23 cellular contexts compared by ENCODE assay signal in genomic region chr20:48298424-48298823, GRCh38.
DNase-seq lines count a peak whose midpoint lies in the region; FAIRE-seq and TF ChIP-seq lines count a peak whose summit lies in the region.
"Had no signal": no experiment of that assay in that cellular context is flagged by ENCODE, and none has a peak within 500 bp of the region (broad histone marks: within the 10 kb centered on the region; RNA-seq: fewer than 3 reads in every experiment).

No MANE protein-coding gene starts in this region.

- H3K4me3 ChIP-seq in HEK293 (ENCODE audit: low read depth, low read length): no peak overlapping the region
- no peak overlapping the region for H3K4me3 ChIP-seq in astrocyte (ENCODE audit: insufficient read depth, low read depth, low read length)
- H3K4me3 ChIP-seq in smooth muscle cell: no peak overlapping the region
- H3K4me3 ChIP-seq: BLaER1 treated with 17β-estradiol and CSF1 and Interleukin-3, amounts not matched to agents 10 nM and 100 nM; heart right ventricle; lung; thyroid gland had no signal

- H3K9me3 ChIP-seq in HEK293 (ENCODE audit: control insufficient read depth, insufficient read depth, low read depth, low read length): no peaks in the 10 kb centered on the region; the same call in 1 of the 2 replicates
- peaks cover 3% of the 10 kb centered on the region for H3K9me3 ChIP-seq in astrocyte (ENCODE audit: insufficient read depth, low read depth, low read length)
- H3K9me3 ChIP-seq in smooth muscle cell (replicated peaks; ENCODE audit: low read depth): no peaks in the 10 kb centered on the region
- H3K9me3 ChIP-seq: thyroid gland had no signal

- peaks cover 2% of the 10 kb centered on the region for H3K9me3 Mint-ChIP-seq in astrocyte (ENCODE audit: unreplicated experiment)
- H3K9me3 Mint-ChIP-seq: activated naive CD8-positive, alpha-beta T cell treated with anti-CD3 and anti-CD28 coated beads, Interleukin-2, amount 50 U/mL, for 24 hours; activated T-cell treated with anti-CD3 and anti-CD28 coated beads, Interleukin-2, amount 50 U/mL, for 24 hours; stimulated activated naive CD8-positive, alpha-beta T cell treated with anti-CD3 and anti-CD28 coated beads, Interleukin-15, Interleukin-2, amounts not matched to agents 100 ng/mL and 50 ng/mL, for 24 hours had no signal

- peak overlapping the region; percentile 60 for H3K4me2 ChIP-seq in astrocyte (ENCODE audit: low read length)
- H3K4me2 ChIP-seq in smooth muscle cell: no peak overlapping the region

- FAIRE-seq in astrocyte (lab: Jason Lieb, UNC): no peak

- CTCF ChIA-PET in HEK293 (lab: Yijun Ruan, JAX): interaction anchor here (0.6 to 4.4 kb wide), 3 partner anchors 68 to 322 kb away, joined by 3 to 50 read pairs (median 14); no protein-coding TSS in a partner anchor

- H3K27ac ChIP-seq in HEK293 (ENCODE audit: extremely low read depth, low read depth, low read length) (peak overlapping the region; percentile 50; the same call in 1 of the 2 replicates), astrocyte (ENCODE audit: low read depth, low read length) (peak overlapping the region; percentile 70), smooth muscle cell (ENCODE audit: low read depth) (peak overlapping the region; percentile 88)
- H3K27ac ChIP-seq: heart right ventricle, thyroid gland, VCaP had no signal

- H3K79me2 ChIP-seq in astrocyte (ENCODE audit: insufficient read depth, low read length) (no peaks in the 10 kb centered on the region), smooth muscle cell (ENCODE audit: low read depth) (no peaks in the 10 kb centered on the region)

- H2AFZ ChIP-seq in astrocyte (ENCODE audit: low read depth, low read length): no peak overlapping the region
- no peak overlapping the region for H2AFZ ChIP-seq in smooth muscle cell (ENCODE audit: low read depth)

- H3K4me1 ChIP-seq in HEK293 (ENCODE audit: control insufficient read depth, insufficient read depth, low read length) (peaks cover 10% of the 10 kb centered on the region), astrocyte (ENCODE audit: insufficient read depth, low read length) (peaks cover 39% of the 10 kb centered on the region), smooth muscle cell (ENCODE audit: low read depth) (peaks cover 16% of the 10 kb centered on the region)

- peaks cover 9% of the 10 kb centered on the region for H3K27me3 Mint-ChIP-seq in astrocyte (ENCODE audit: low read depth, unreplicated experiment)

- H3F3A ChIP-seq in smooth muscle cell (ENCODE audit: low read depth): peaks cover 19% of the 10 kb centered on the region

- H3K4me3 Mint-ChIP-seq in astrocyte (ENCODE audit: unreplicated experiment): no peak overlapping the region
- H3K4me3 Mint-ChIP-seq: activated naive CD8-positive, alpha-beta T cell treated with anti-CD3 and anti-CD28 coated beads, Interleukin-2, amount 50 U/mL, for 24 hours; activated T-cell treated with anti-CD3 and anti-CD28 coated beads, Interleukin-2, amount 50 U/mL, for 24 hours; stimulated activated naive CD8-positive, alpha-beta T cell treated with anti-CD3 and anti-CD28 coated beads, Interleukin-15, Interleukin-2, amounts not matched to agents 100 ng/mL and 50 ng/mL, for 24 hours had no signal

- intact Hi-C loops in posterior vena cava (cut with DNase I): loop anchor here in 1 of 2 donors (10.0 kb wide), 2 partner anchors 514 to 614 kb away; partner anchors contain the start of gene SULF2

- H3K27me3 ChIP-seq in astrocyte (ENCODE audit: insufficient read depth, low read length): no peaks in the 10 kb centered on the region
- H3K27me3 ChIP-seq in smooth muscle cell (ENCODE audit: low read depth): no peaks in the 10 kb centered on the region
- H3K27me3 ChIP-seq: BLaER1 treated with 17β-estradiol and CSF1 and Interleukin-3, amounts not matched to agents 10 nM and 100 nM; thyroid gland had no signal

- POLR2A ChIA-PET in HEK293 (lab: Yijun Ruan, JAX): interaction anchor here (0.5 kb wide), 1 partner anchor 1633 kb away, joined by 4 read pairs; no protein-coding TSS in a partner anchor

- no peaks in the 10 kb centered on the region for H3K36me3 ChIP-seq in HEK293 (ENCODE audit: control insufficient read depth in 2 of 2, insufficient read depth in 1 of 2, low read length in 2 of 2)
- H3K36me3 ChIP-seq in astrocyte (ENCODE audit: insufficient read depth, low read length): no peaks in the 10 kb centered on the region
- H3K36me3 ChIP-seq in smooth muscle cell (ENCODE audit: low read depth): no peaks in the 10 kb centered on the region
- H3K36me3 ChIP-seq: heart right ventricle, thyroid gland had no signal

- no peaks in the 10 kb centered on the region for H3K36me3 Mint-ChIP-seq in astrocyte (ENCODE audit: low read depth, unreplicated experiment)

- DNase-seq in astrocyte (ENCODE audit: low read depth): no peak
- DNase-seq in inferior parietal cortex (ENCODE audit: extremely low spot score): peak; percentile 34
- no peak for DNase-seq in smooth muscle cell (lab: John Stamatoyannopoulos, UW; ENCODE audit: unreplicated experiment)
- no peak for DNase-seq in SKM-1 (lab: John Stamatoyannopoulos, UW; ENCODE audit: unreplicated experiment)
- DNase-seq in glomerular visceral epithelial cell (ENCODE audit: extremely low spot score): no peak
- DNase-seq in NOMO-1 treated with dmso at 0.1 percent for 144 hours (lab: John Stamatoyannopoulos, UW; ENCODE audit: unreplicated experiment): no peak
- DNase-seq in posterior vena cava (ENCODE audit: low spot score): no peak
- DNase-seq: activated CD4-positive, alpha-beta T cell treated with anti-CD3 and anti-CD28 coated beads for 48 hours; activated gamma-delta T cell treated with Interleukin-2 at 50 U/mL for 16 hours; activated naive CD8-positive, alpha-beta T cell treated with anti-CD3 and anti-CD28 coated beads, Interleukin-2, amount 50 U/mL, for 24 hours; activated T-cell treated with anti-CD3 and anti-CD28 coated beads, Interleukin-2, amount 50 U/mL, for 24 hours; effector CD4-positive, alpha-beta T cell; erythroblast; GDM1; H7; NCI-H526 treated with DMSO at 0.1 percent for 48 hours; thyroid gland had no signal

- H3K27ac Mint-ChIP-seq in astrocyte (ENCODE audit: unreplicated experiment): peak overlapping the region; percentile 88
- H3K27ac Mint-ChIP-seq: activated naive CD8-positive, alpha-beta T cell treated with anti-CD3 and anti-CD28 coated beads, Interleukin-2, amount 50 U/mL, for 24 hours; activated T-cell treated with anti-CD3 and anti-CD28 coated beads, Interleukin-2, amount 50 U/mL, for 24 hours; stimulated activated naive CD8-positive, alpha-beta T cell treated with anti-CD3 and anti-CD28 coated beads, Interleukin-15, Interleukin-2, amounts not matched to agents 100 ng/mL and 50 ng/mL, for 24 hours had no signal

- no peaks in the 10 kb centered on the region for H4K20me1 ChIP-seq in astrocyte (ENCODE audit: insufficient read depth, low read length)
- no peaks in the 10 kb centered on the region for H4K20me1 ChIP-seq in smooth muscle cell (ENCODE audit: low read depth)
- H4K20me1 ChIP-seq: BLaER1 treated with 17β-estradiol and CSF1 and Interleukin-3, amounts not matched to agents 10 nM and 100 nM had no signal

- H3K9ac ChIP-seq in astrocyte (ENCODE audit: low read length) (peak overlapping the region; percentile 51), smooth muscle cell (ENCODE audit: low read depth) (peak overlapping the region; percentile 77)
- H3K9ac ChIP-seq: BLaER1 treated with 17β-estradiol and CSF1 and Interleukin-3, amounts not matched to agents 10 nM and 100 nM had no signal

- TF ChIP-seq CTCF in HEK293 (tag by site-specific recombination; IDR thresholded peaks at IDR 0.05) (no peak), astrocyte (IDR thresholded peaks at IDR 0.05; ENCODE audit: insufficient read depth, low read depth, low read length) (no peak), smooth muscle cell (IDR thresholded peaks at IDR 0.05; ENCODE audit: borderline replicate concordance, insufficient read depth, poor library complexity, severe bottlenecking) (no peak)

- H3K4me1 Mint-ChIP-seq in astrocyte (ENCODE audit: low read depth, unreplicated experiment): peaks cover 38% of the 10 kb centered on the region
- H3K4me1 Mint-ChIP-seq: activated naive CD8-positive, alpha-beta T cell treated with anti-CD3 and anti-CD28 coated beads, Interleukin-2, amount 50 U/mL, for 24 hours had no signal

TF ChIP-seq in HEK293, 187 proteins besides CTCF, POLR2A, EP300 and RAD21:
- TF ChIP-seq PRDM6 (tag by site-specific recombination; IDR thresholded peaks at IDR 0.05) (peak; percentile 8; the same call in 1 of the 2 replicates), ZNF18 (tag by site-specific recombination; IDR thresholded peaks at IDR 0.05) (peak; percentile 96), ZNF311 (tag by site-specific recombination; IDR thresholded peaks at IDR 0.05; ENCODE audit: borderline replicate concordance) (no peak)
